Comparison of ENCODE assay signal across 19 cellular contexts in the genomic region with DNA sequence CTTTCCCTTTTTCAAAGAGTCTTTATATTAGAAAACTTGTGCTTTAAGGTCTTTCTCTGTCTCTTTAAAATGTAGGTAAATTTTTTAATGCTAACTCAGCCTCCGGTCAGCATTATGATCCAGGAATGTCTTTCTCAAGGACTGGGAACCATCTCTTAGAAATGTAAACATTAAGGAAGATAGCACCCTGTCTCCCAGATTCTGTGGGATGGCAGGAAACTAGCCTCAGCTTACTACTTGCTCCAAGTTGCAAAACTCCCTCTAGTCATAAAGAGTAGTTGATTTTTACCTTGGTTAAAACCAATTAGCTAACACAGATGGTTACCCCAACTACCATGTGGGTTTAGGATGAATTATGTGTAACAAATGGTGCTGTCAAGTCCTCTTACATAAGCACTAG. TPM values are rescaled to one million over a fixed set of nuclear protein-coding genes. Genes with fewer than 3 reads are reported as not detected.
DNase-seq lines count a peak whose midpoint lies in the region; ATAC-seq and TF ChIP-seq lines count a peak whose summit lies in the region.
"Had no signal": no experiment of that assay in that cellular context is flagged by ENCODE, and none has a peak within 500 bp of the region (broad histone marks: within the 10 kb centered on the region; RNA-seq: fewer than 3 reads in every experiment).

No MANE protein-coding gene starts in this region.

- H3K9me2 ChIP-seq in GM23248 (ENCODE audit: insufficient read depth): no peaks in the 10 kb centered on the region
- H3K9me2 ChIP-seq in PC-9 (ENCODE audit: insufficient read depth): no peaks in the 10 kb centered on the region

- H3K27me3 ChIP-seq in GM23248 (replicated peaks; ENCODE audit: insufficient read depth): no peaks in the 10 kb centered on the region
- no peaks in the 10 kb centered on the region for H3K27me3 ChIP-seq in PC-9 (ENCODE audit: insufficient read depth, low read depth)

- CTCF ChIA-PET in PC-9 (lab: Charles Lee): no interaction called here
- CTCF ChIA-PET in RWPE1 (lab: Yijun Ruan, JAX): no interaction called here

- in situ Hi-C loops in GM23248 (cut with MboI): no loop called here

- no peaks in the 10 kb centered on the region for H3K36me3 ChIP-seq in GM23248 (ENCODE audit: low read depth)
- no peaks in the 10 kb centered on the region for H3K36me3 ChIP-seq in PC-9 (ENCODE audit: low read depth)
- H3K36me3 ChIP-seq: HAP-1 had no signal

- H4K20me1 ChIP-seq in GM23248 (ENCODE audit: insufficient read depth) (no peaks in the 10 kb centered on the region), PC-9 (ENCODE audit: insufficient read depth) (no peaks in the 10 kb centered on the region)

- POLR2A ChIA-PET in PC-9 (lab: Charles Lee; ENCODE audit: unreplicated experiment): no interaction called here
- POLR2A ChIA-PET in RWPE1 (lab: Yijun Ruan, JAX; ENCODE audit: low non-redundant PET): no interaction called here

- no peak overlapping the region for H3K9ac ChIP-seq in GM23248

- ATAC-seq in HG02840 (IDR thresholded peaks at IDR 0.05; ENCODE audit: low FRiP score, unreplicated experiment): no peak
- ATAC-seq: GM12878 had no signal

- 37 to 55% methylated on average over 1 of the region's 1 CpG for WGBS in GM23248 (ENCODE audit: low coverage in 1 of 2, low lambda C conversion rate in 2 of 2, missing lambda C conversion rate in 2 of 2), 2 experiments

- H3K4me1 ChIP-seq in GM23248 (ENCODE audit: insufficient read depth) (no peaks in the 10 kb centered on the region), PC-9 (replicated peaks; ENCODE audit: insufficient read depth) (peaks cover 29% of the 10 kb centered on the region)
- H3K4me1 ChIP-seq: HAP-1 had no signal

- TF ChIP-seq CTCF in PC-9 (conservative IDR thresholded peaks at IDR 0.05) (no peak), fibroblast of villous mesenchyme (IDR thresholded peaks at IDR 0.05; ENCODE audit: insufficient read depth, low read depth, low read length) (no peak), RWPE1 (conservative IDR thresholded peaks at IDR 0.05; ENCODE audit: low read depth) (no peak)

- no peak overlapping the region for H3K27ac ChIP-seq in GM23248
- H3K27ac ChIP-seq in PC-9: 0 out of 2 replicates have a peak overlapping the region, but pooled peaks have one; percentile 0
- no peak overlapping the region for H3K27ac ChIP-seq in RWPE1

- H3K79me2 ChIP-seq in GM23248 (ENCODE audit: insufficient read depth) (no peaks in the 10 kb centered on the region), PC-9 (ENCODE audit: low read depth) (no peaks in the 10 kb centered on the region)

- H3K4me2 ChIP-seq in GM23248 (ENCODE audit: unreplicated experiment) (no peak overlapping the region), PC-9 (no peak overlapping the region)

- H3K9me3 ChIP-seq in GM23248 (ENCODE audit: low read depth): no peaks in the 10 kb centered on the region
- H3K9me3 ChIP-seq in PC-9 (ENCODE audit: insufficient read depth, low read depth): no peaks in the 10 kb centered on the region; the same call in 1 of the 2 replicates
- H3K9me3 ChIP-seq: HAP-1 had no signal

- H2AFZ ChIP-seq in GM23248 (no peak overlapping the region), PC-9 (0 out of 2 replicates have a peak overlapping the region, but pooled peaks have one; percentile 0)

- H3K4me3 ChIP-seq in GM23248: no peak overlapping the region
- no peak overlapping the region for H3K4me3 ChIP-seq in PC-9
- no peak overlapping the region for H3K4me3 ChIP-seq in fibroblast of villous mesenchyme (ENCODE audit: low read depth, low read length)
- H3K4me3 ChIP-seq: GM12878, HAP-1 had no signal

- H3F3A ChIP-seq in GM23248 (ENCODE audit: insufficient read depth) (no peaks in the 10 kb centered on the region), PC-9 (ENCODE audit: insufficient read depth, low read depth) (0 out of 2 replicates have a peak, but pooled peaks cover 8% of the 10 kb centered on the region)

- DNase-seq in GM23248: peak; percentile 10
- DNase-seq in PC-9: no peak
- DNase-seq in fibroblast of villous mesenchyme (ENCODE audit: low read depth): peak; percentile 16
- DNase-seq in RWPE1 (ENCODE audit: low spot score): no peak
- no peak for DNase-seq in NOMO-1 (lab: John Stamatoyannopoulos, UW; ENCODE audit: unreplicated experiment in 2 of 2)
- DNase-seq: C1 segment of cervical spinal cord; CD4-positive, alpha-beta memory T cell; COR-L47; DMS153; DND-41; GDM1; GOT3; HFFc6 had no signal

- intact Hi-C loops in PC-9 (cut with micrococcal nuclease; ENCODE audit: unreplicated experiment): no loop called here

- BruUV-seq in PC-9 (replicated peaks; lab: Mats Ljungman, UMichigan): no TSS peak

RNA-seq across cellular contexts. Expression of a gene that starts 4.7 kb away (rescaled TPM):
- total RNA-seq in GM23248 (2014; rRNA removed; shearing (Covaris generic)): not detected in 2 replicates
- polyA plus RNA-seq in GM23248 (2016; fragmentation: Nextera tagmentation; extraction: Ambion mirVana): not detected in 2 replicates
- total RNA-seq in PC-9 (2021) (not detected in 2 replicates), fibroblast of villous mesenchyme (not detected in 2 replicates)
- total RNA-seq: A172; A673; CD4-positive, alpha-beta memory T cell; GM12878; HFFc6 had no signal
- polyA plus RNA-seq: BJ; CD4-positive, alpha-beta memory T cell; GM12878 had no signal

RNA-seq across cellular contexts. Expression of a gene that starts 39.6 kb away (rescaled TPM):
- total RNA-seq in GM23248 (2014; rRNA removed; shearing (Covaris generic)): not detected in 2 replicates
- not detected in 2 replicates for polyA plus RNA-seq in GM23248 (2016; fragmentation: Nextera tagmentation; extraction: Ambion mirVana)
- total RNA-seq in PC-9 (2021) (not detected in 2 replicates), fibroblast of villous mesenchyme (not detected in 2 replicates)
- total RNA-seq: A172; A673; CD4-positive, alpha-beta memory T cell; GM12878; HFFc6 had no signal
- polyA plus RNA-seq: BJ; CD4-positive, alpha-beta memory T cell; GM12878 had no signal

RNA-seq across cellular contexts. Expression of a gene that starts 50.2 kb away (rescaled TPM):
- total RNA-seq in GM23248 (2014; rRNA removed; shearing (Covaris generic)): 0.86 TPM in 1 of 2 replicates, not detected in the other
- 0.52 and 0.61 TPM in 2 replicates for polyA plus RNA-seq in GM23248 (2016; fragmentation: Nextera tagmentation; extraction: Ambion mirVana)
- total RNA-seq in PC-9 (2021) (0.65 and 1.6 TPM in 2 replicates), fibroblast of villous mesenchyme (under 0.01 TPM in 2 replicates)
- total RNA-seq: A673, GM12878 had no signal
- polyA plus RNA-seq: BJ; CD4-positive, alpha-beta memory T cell; GM12878 had no signal

Comparison
In these comparisons a context has a peak if more than half of its experiments do, and no peak if none do; other contexts are left out.
1. DNase-seq: peak in GM23248 (single experiment) and fibroblast of villous mesenchyme (single experiment); none in PC-9 (0 of 2), RWPE1 (single experiment) and NOMO-1 (0 of 2).